1 cellular context compared by ENCODE assay signal in the genomic region with DNA sequence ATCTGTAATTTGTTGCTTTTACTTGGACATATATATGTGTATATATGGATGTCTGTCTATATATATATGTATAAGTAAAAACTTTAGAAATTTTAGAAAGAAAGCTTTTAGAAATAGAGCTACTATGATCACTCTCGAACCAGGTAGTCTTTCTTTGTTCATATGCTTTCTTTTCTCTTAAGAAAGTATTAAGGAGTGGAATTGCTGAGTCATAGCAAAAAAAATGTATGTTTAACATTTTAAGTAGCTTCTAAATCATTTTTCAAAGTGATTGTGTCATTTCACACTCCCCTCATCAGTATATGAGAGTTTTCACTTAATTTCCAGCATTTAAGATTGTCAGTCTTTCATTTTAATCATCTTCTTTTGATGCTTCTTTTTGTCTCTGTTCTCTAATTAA.
TF ChIP-seq lines count a peak whose summit lies in the region.

No MANE protein-coding gene starts in this region.

TF ChIP-seq in GM23338, 12 proteins besides CTCF, POLR2A, EP300 and RAD21 (continued from another document):
- TF ChIP-seq, protein P1, sequence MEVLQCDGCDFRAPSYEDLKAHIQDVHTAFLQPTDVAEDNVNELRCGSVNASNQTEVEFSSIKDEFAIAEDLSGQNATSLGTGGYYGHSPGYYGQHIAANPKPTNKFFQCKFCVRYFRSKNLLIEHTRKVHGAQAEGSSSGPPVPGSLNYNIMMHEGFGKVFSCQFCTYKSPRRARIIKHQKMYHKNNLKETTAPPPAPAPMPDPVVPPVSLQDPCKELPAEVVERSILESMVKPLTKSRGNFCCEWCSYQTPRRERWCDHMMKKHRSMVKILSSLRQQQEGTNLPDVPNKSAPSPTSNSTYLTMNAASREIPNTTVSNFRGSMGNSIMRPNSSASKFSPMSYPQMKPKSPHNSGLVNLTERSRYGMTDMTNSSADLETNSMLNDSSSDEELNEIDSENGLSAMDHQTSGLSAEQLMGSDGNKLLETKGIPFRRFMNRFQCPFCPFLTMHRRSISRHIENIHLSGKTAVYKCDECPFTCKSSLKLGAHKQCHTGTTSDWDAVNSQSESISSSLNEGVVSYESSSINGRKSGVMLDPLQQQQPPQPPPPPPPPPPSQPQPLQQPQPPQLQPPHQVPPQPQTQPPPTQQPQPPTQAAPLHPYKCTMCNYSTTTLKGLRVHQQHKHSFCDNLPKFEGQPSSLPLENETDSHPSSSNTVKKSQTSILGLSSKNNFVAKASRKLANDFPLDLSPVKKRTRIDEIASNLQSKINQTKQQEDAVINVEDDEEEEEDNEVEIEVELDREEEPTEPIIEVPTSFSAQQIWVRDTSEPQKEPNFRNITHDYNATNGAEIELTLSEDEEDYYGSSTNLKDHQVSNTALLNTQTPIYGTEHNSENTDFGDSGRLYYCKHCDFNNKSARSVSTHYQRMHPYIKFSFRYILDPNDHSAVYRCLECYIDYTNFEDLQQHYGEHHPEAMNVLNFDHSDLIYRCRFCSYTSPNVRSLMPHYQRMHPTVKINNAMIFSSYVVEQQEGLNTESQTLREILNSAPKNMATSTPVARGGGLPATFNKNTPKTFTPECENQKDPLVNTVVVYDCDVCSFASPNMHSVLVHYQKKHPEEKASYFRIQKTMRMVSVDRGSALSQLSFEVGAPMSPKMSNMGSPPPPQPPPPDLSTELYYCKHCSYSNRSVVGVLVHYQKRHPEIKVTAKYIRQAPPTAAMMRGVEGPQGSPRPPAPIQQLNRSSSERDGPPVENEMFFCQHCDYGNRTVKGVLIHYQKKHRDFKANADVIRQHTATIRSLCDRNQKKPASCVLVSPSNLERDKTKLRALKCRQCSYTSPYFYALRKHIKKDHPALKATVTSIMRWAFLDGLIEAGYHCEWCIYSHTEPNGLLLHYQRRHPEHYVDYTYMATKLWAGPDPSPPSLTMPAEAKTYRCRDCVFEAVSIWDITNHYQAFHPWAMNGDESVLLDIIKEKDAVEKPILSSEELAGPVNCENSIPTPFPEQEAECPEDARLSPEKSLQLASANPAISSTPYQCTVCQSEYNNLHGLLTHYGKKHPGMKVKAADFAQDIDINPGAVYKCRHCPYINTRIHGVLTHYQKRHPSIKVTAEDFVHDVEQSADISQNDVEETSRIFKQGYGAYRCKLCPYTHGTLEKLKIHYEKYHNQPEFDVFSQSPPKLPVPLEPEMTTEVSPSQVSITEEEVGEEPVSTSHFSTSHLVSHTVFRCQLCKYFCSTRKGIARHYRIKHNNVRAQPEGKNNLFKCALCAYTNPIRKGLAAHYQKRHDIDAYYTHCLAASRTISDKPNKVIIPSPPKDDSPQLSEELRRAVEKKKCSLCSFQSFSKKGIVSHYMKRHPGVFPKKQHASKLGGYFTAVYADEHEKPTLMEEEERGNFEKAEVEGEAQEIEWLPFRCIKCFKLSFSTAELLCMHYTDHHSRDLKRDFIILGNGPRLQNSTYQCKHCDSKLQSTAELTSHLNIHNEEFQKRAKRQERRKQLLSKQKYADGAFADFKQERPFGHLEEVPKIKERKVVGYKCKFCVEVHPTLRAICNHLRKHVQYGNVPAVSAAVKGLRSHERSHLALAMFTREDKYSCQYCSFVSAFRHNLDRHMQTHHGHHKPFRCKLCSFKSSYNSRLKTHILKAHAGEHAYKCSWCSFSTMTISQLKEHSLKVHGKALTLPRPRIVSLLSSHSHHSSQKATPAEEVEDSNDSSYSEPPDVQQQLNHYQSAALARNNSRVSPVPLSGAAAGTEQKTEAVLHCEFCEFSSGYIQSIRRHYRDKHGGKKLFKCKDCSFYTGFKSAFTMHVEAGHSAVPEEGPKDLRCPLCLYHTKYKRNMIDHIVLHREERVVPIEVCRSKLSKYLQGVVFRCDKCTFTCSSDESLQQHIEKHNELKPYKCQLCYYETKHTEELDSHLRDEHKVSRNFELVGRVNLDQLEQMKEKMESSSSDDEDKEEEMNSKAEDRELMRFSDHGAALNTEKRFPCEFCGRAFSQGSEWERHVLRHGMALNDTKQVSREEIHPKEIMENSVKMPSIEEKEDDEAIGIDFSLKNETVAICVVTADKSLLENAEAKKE (CRISPR knock-in tag; IDR thresholded peaks at IDR 0.05) = no peak
- TF ChIP-seq NANOG (IDR thresholded peaks at IDR 0.05; ENCODE audit: borderline replicate concordance) = no peak
- no peak for TF ChIP-seq CREB1 (CRISPR knock-in tag; IDR thresholded peaks at IDR 0.05; ENCODE audit: low read depth)
- TF ChIP-seq EZH2phosphoT487 (IDR thresholded peaks at IDR 0.05; ENCODE audit: unreplicated experiment) = no peak
- TF ChIP-seq, protein P2, sequence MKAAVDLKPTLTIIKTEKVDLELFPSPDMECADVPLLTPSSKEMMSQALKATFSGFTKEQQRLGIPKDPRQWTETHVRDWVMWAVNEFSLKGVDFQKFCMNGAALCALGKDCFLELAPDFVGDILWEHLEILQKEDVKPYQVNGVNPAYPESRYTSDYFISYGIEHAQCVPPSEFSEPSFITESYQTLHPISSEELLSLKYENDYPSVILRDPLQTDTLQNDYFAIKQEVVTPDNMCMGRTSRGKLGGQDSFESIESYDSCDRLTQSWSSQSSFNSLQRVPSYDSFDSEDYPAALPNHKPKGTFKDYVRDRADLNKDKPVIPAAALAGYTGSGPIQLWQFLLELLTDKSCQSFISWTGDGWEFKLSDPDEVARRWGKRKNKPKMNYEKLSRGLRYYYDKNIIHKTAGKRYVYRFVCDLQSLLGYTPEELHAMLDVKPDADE (IDR thresholded peaks at IDR 0.05) = no peak
